9 cellular contexts compared by ENCODE assay signal in genomic region chr4:10089346-10089745, GRCh38. TPM values are rescaled to one million over a fixed set of nuclear protein-coding genes. Genes with fewer than 3 reads are reported as not detected.
A peak's percentile ranks its signal among the peaks of the same experiment; 100 is the strongest.
DNase-seq lines count a peak whose midpoint lies in the region; ATAC-seq and TF ChIP-seq lines count a peak whose summit lies in the region.
"Had no signal": no experiment of that assay in that cellular context is flagged by ENCODE, and none has a peak within 500 bp of the region (broad histone marks: within the 10 kb centered on the region; RNA-seq: fewer than 3 reads in every experiment).

No MANE protein-coding gene starts in this region.

- ATAC-seq in left lobe of liver (peak; percentile 67), HG02623 (IDR thresholded peaks at IDR 0.05; ENCODE audit: unreplicated experiment) (no peak), GM19463 (IDR thresholded peaks at IDR 0.05; ENCODE audit: unreplicated experiment) (no peak)

- H3K4me1 ChIP-seq in A673 (ENCODE audit: insufficient read depth, low read length, poor library complexity, severe bottlenecking): no peaks in the 10 kb centered on the region

- H3K36me3 ChIP-seq in A673 (ENCODE audit: insufficient read depth, low read length, poor library complexity, severe bottlenecking): peaks cover 52% of the 10 kb centered on the region

- CTCF ChIA-PET in A673 (lab: Charles Lee): no interaction called here

- H3K9me3 ChIP-seq in A673 (ENCODE audit: low read depth, low read length, poor library complexity, severe bottlenecking): no peaks in the 10 kb centered on the region

- intact Hi-C loops in A673 (cut with micrococcal nuclease; ENCODE audit: unreplicated experiment): no loop called here

- no peak overlapping the region for H3K27ac ChIP-seq in A673 (ENCODE audit: low read depth, low read length, poor library complexity, severe bottlenecking)
- H3K27ac ChIP-seq: KMS-11 had no signal

- no peak overlapping the region for H3K4me3 ChIP-seq in A673 (ENCODE audit: low read depth, low read length, poor library complexity, severe bottlenecking)
- no peak overlapping the region for H3K4me3 ChIP-seq in GM12875 (ENCODE audit: low read depth, low read length)
- no peak overlapping the region for H3K4me3 ChIP-seq in choroid plexus epithelial cell (ENCODE audit: low read depth, low read length)

- no peaks in the 10 kb centered on the region for H3K27me3 ChIP-seq in A673 (replicated peaks; ENCODE audit: insufficient read depth, low read depth, low read length, poor library complexity)

- BruUV-seq in A673 (replicated peaks; lab: Mats Ljungman, UMichigan): no TSS peak

- TF ChIP-seq CTCF in A673 (conservative IDR thresholded peaks at IDR 0.05; ENCODE audit: low read depth, low read length): peak; percentile 25; the same call in 1 of the 2 replicates
- peak; percentile 22; the same call in 1 of the 2 replicates for TF ChIP-seq CTCF in GM12875 (IDR thresholded peaks at IDR 0.05; ENCODE audit: borderline replicate concordance, insufficient read depth, low read depth, low read length)
- TF ChIP-seq CTCF in choroid plexus epithelial cell (conservative IDR thresholded peaks at IDR 0.05; ENCODE audit: low read depth, low read length): peak; percentile 50

- DNase-seq in A673 (ENCODE audit: low spot score) (no peak), choroid plexus epithelial cell (ENCODE audit: low read depth) (no peak), left lobe of liver (ENCODE audit: low spot score) (no peak), AG08396 (ENCODE audit: low spot score) (no peak), NCI-H524 treated with DMSO at 0.1 percent for 48 hours (lab: John Stamatoyannopoulos, UW) (no peak)

- POLR2A ChIA-PET in A673 (lab: Charles Lee; ENCODE audit: low non-redundant PET): no interaction called here

RNA-seq across cellular contexts. Expression of gene WDR1, which starts 27.3 kb away (rescaled TPM):
- total RNA-seq in A673 (2021) (196 and 227 TPM in 2 replicates), left lobe of liver (69.5 TPM)
